Comparison of ENCODE assay signal across 14 cellular contexts in genomic region chr14:98182385-98183055, GRCh38.
DNase-seq lines count a peak whose midpoint lies in the region; ATAC-seq and TF ChIP-seq lines count a peak whose summit lies in the region.
"Had no signal": no experiment of that assay in that cellular context is flagged by ENCODE, and none has a peak within 500 bp of the region (broad histone marks: within the 10 kb centered on the region; RNA-seq: fewer than 3 reads in every experiment).

No MANE protein-coding gene starts in this region.

- H3K9ac ChIP-seq in PC-3 (ENCODE audit: low read length) (no peak overlapping the region), MM.1S (ENCODE audit: low read length) (no peak overlapping the region)

- no peaks in the 10 kb centered on the region for H3K79me2 ChIP-seq in PC-3 (ENCODE audit: low read length)
- no peaks in the 10 kb centered on the region for H3K79me2 ChIP-seq in MM.1S (ENCODE audit: low read length)

- H3K27me3 Mint-ChIP-seq in effector memory CD8-positive, alpha-beta T cell = no peaks in the 10 kb centered on the region

- BruUV-seq in PC-3 (replicated peaks; lab: Mats Ljungman, UMichigan) = no TSS peak

- in situ Hi-C loops in transverse colon (cut with MboI; ENCODE audit: low pct_ligation_motif_present in 1 of 4, low pct_unique_long_range_greater_than_20kb in 1 of 4, low sequenced_read_pairs in 3 of 4) = no loop called here

- POLR2A ChIA-PET in PC-3 (lab: Charles Lee; ENCODE audit: unreplicated experiment) = no interaction called here

- H3K9me3 ChIP-seq in PC-3 (ENCODE audit: low read length) = no peaks in the 10 kb centered on the region
- no peaks in the 10 kb centered on the region for H3K9me3 ChIP-seq in MM.1S (replicated peaks; ENCODE audit: insufficient read depth, low read length)
- no peaks in the 10 kb centered on the region for H3K9me3 ChIP-seq in transverse colon
- H3K9me3 ChIP-seq: left ventricle myocardium inferior, pancreas, SJSA1 had no signal

- H3K4me3 ChIP-seq in PC-3 (ENCODE audit: low read length) (no peak overlapping the region), MM.1S (ENCODE audit: low read length) (no peak overlapping the region), transverse colon (no peak overlapping the region)
- H3K4me3 ChIP-seq: left ventricle myocardium inferior, pancreas, SJSA1 had no signal

- H3F3A ChIP-seq in PC-3 (ENCODE audit: low read length, unreplicated experiment) (no peaks in the 10 kb centered on the region), MM.1S (ENCODE audit: insufficient read depth, low read length) (no peaks in the 10 kb centered on the region)

- no peaks in the 10 kb centered on the region for H4K20me1 ChIP-seq in PC-3 (ENCODE audit: low read length)
- H4K20me1 ChIP-seq in MM.1S (ENCODE audit: insufficient read depth, low read length) = no peaks in the 10 kb centered on the region

- H3K27ac ChIP-seq in PC-3 (ENCODE audit: low read length) = no peak overlapping the region
- no peak overlapping the region for H3K27ac ChIP-seq in MM.1S (ENCODE audit: low read length)
- H3K27ac ChIP-seq in transverse colon = no peak overlapping the region
- H3K27ac ChIP-seq: left ventricle myocardium inferior, pancreas, SJSA1 had no signal

- no peaks in the 10 kb centered on the region for H3K4me1 ChIP-seq in PC-3 (ENCODE audit: insufficient read depth, low read length)
- peaks cover 16% of the 10 kb centered on the region for H3K4me1 ChIP-seq in MM.1S (ENCODE audit: low read length)
- H3K4me1 ChIP-seq in transverse colon = no peaks in the 10 kb centered on the region
- H3K4me1 ChIP-seq: left ventricle myocardium inferior, pancreas, SJSA1 had no signal

- intact Hi-C loops in PC-3 (cut with micrococcal nuclease) = no loop called here
- intact Hi-C loops in transverse colon (cut with DNase I; ENCODE audit: low total_unique reads) = no loop called here

- H3K27me3 ChIP-seq in PC-3 (ENCODE audit: low read length) (peaks cover 11% of the 10 kb centered on the region; the same call in 1 of the 2 replicates), MM.1S (replicated peaks; ENCODE audit: insufficient read depth, low read length) (no peaks in the 10 kb centered on the region), transverse colon (no peaks in the 10 kb centered on the region)
- H3K27me3 ChIP-seq: SJSA1 had no signal

- no peak for ATAC-seq in PC-3
- ATAC-seq in effector memory CD8-positive, alpha-beta T cell (replicated peaks) = no peak
- ATAC-seq in HG02981 (IDR thresholded peaks at IDR 0.05; ENCODE audit: unreplicated experiment) = no peak
- ATAC-seq in HG03521 (IDR thresholded peaks at IDR 0.05; ENCODE audit: unreplicated experiment) = no peak
- ATAC-seq: pancreas had no signal

- DNase-seq in PC-3 (peak; percentile 3), MM.1S (no peak), transverse colon (no peak)
- peak; percentile 78 for DNase-seq in activated CD8-positive, alpha-beta memory T cell treated with anti-CD3 and anti-CD28 coated beads, Interleukin-2, amount 50 U/mL, for 48 hours
- no peak for DNase-seq in effector memory CD8-positive, alpha-beta T cell
- DNase-seq in stimulated activated CD4-positive, alpha-beta T cell treated with anti-CD3 and anti-CD28 coated beads, Interleukin-4, amount 100 ng/mL, for 24 hours = peak; percentile 70
- DNase-seq: foreskin melanocyte, left ventricle myocardium inferior, MV-4-11, NCI-H510A, pancreas had no signal

- H3K27ac Mint-ChIP-seq in effector memory CD8-positive, alpha-beta T cell = peak overlapping the region; percentile 29 to 89

- H3K4me2 ChIP-seq in PC-3 (ENCODE audit: low read length) (no peak overlapping the region), MM.1S (ENCODE audit: low read depth, low read length) (no peak overlapping the region)

- peaks cover 51 to 76% of the 10 kb centered on the region in 2 donors for H3K4me1 Mint-ChIP-seq in effector memory CD8-positive, alpha-beta T cell (ENCODE audit: low read depth in 2 of 2)

- H2AFZ ChIP-seq in PC-3 (ENCODE audit: low read length) = no peak overlapping the region
- H2AFZ ChIP-seq in MM.1S (ENCODE audit: low read length) = no peak overlapping the region

- TF ChIP-seq EP300 in transverse colon (IDR thresholded peaks at IDR 0.05; ENCODE audit: low read depth) = no peak

- H3K36me3 ChIP-seq in PC-3 (ENCODE audit: low read depth, low read length) (no peaks in the 10 kb centered on the region), MM.1S (replicated peaks; ENCODE audit: insufficient read depth, low read length) (no peaks in the 10 kb centered on the region), transverse colon (no peaks in the 10 kb centered on the region)
- H3K36me3 ChIP-seq: left ventricle myocardium inferior, pancreas, SJSA1 had no signal

- CTCF ChIA-PET in PC-3 (lab: Charles Lee) = no interaction called here

- peak overlapping the region; percentile 47 to 80 for H3K4me3 Mint-ChIP-seq in effector memory CD8-positive, alpha-beta T cell

- TF ChIP-seq CTCF in PC-3 (conservative IDR thresholded peaks at IDR 0.05; ENCODE audit: low read depth, low read length) (no peak), MM.1S (IDR thresholded peaks at IDR 0.05; ENCODE audit: low read length) (no peak), transverse colon (IDR thresholded peaks at IDR 0.05) (no peak)

- H3K9me3 Mint-ChIP-seq in effector memory CD8-positive, alpha-beta T cell = peaks cover 3 to 7% of the 10 kb centered on the region in 2 donors

- H3K9me2 ChIP-seq in PC-3 (replicated peaks; ENCODE audit: low read length) (no peaks in the 10 kb centered on the region), MM.1S (replicated peaks; ENCODE audit: insufficient read depth, low read length) (no peaks in the 10 kb centered on the region)

- no peaks in the 10 kb centered on the region for H3K36me3 Mint-ChIP-seq in effector memory CD8-positive, alpha-beta T cell (ENCODE audit: insufficient read depth)

- no peak for TF ChIP-seq POLR2A in transverse colon (IDR thresholded peaks at IDR 0.05)

- 43 to 54% methylated on average over 2 to 3 of the region's 3 CpGs for WGBS in transverse colon (ENCODE audit: low coverage in 1 of 2), 2 donors

Comparison
In these comparisons a context has a peak if more than half of its experiments do, and no peak if none do; other contexts are left out.
1. DNase-seq: peak in PC-3 (single experiment), activated CD8-positive, alpha-beta memory T cell treated with anti-CD3 and anti-CD28 coated beads, Interleukin-2, amount 50 U/mL, for 48 hours (single experiment) and stimulated activated CD4-positive, alpha-beta T cell treated with anti-CD3 and anti-CD28 coated beads, Interleukin-4, amount 100 ng/mL, for 24 hours (single experiment); none in effector memory CD8-positive, alpha-beta T cell (0 of 3), MM.1S (single experiment) and transverse colon (single experiment).